In genomic region chr7:105389090-105389650, GRCh38 we compare ENCODE assay signal across 8 cellular contexts. TPM values are rescaled to one million over a fixed set of nuclear protein-coding genes. Genes with fewer than 3 reads are reported as not detected.
DNase-seq lines count a peak whose midpoint lies in the region; ATAC-seq and TF ChIP-seq lines count a peak whose summit lies in the region.

No MANE protein-coding gene starts in this region.

- H3K36me3 Mint-ChIP-seq in effector memory CD8-positive, alpha-beta T cell (ENCODE audit: insufficient read depth) = peaks cover 15% of the 10 kb centered on the region
- peaks cover 3% of the 10 kb centered on the region for H3K36me3 Mint-ChIP-seq in mesothelial cell of epicardium

- peak; percentile 31 for ATAC-seq in HG02642 (IDR thresholded peaks at IDR 0.05; ENCODE audit: poor library complexity, unreplicated experiment)
- peak; percentile 23 for ATAC-seq in effector memory CD8-positive, alpha-beta T cell (replicated peaks)

- peak overlapping the region; percentile 56 for H3K4me3 ChIP-seq in WI38 (ENCODE audit: low read depth, low read length)

- no peaks in the 10 kb centered on the region for H3K9me3 Mint-ChIP-seq in effector memory CD8-positive, alpha-beta T cell
- no peaks in the 10 kb centered on the region for H3K9me3 Mint-ChIP-seq in mesothelial cell of epicardium

- DNase-seq in NCI-H2081 (lab: John Stamatoyannopoulos, UW) = peak; percentile 71 to 74
- DNase-seq in NCI-H2081 treated with DMSO at 0.1 percent for 48 hours (lab: John Stamatoyannopoulos, UW) = no peak
- DNase-seq in NCI-H1930 (lab: John Stamatoyannopoulos, UW) = peak; percentile 57
- peak in 2 of 3 experiments; percentile 3 to 14 for DNase-seq in effector memory CD8-positive, alpha-beta T cell
- DNase-seq in mesothelial cell of epicardium (ENCODE audit: low spot score in 2 of 2, unreplicated experiment in 2 of 2) = peak; percentile 42 to 59
- peak in 22 of 49 donors; percentile 22 to 59 (median 42) for DNase-seq in substantia nigra (lab: John Stamatoyannopoulos, UW)

- peaks cover 19 to 27% of the 10 kb centered on the region in 2 donors for H3K4me1 Mint-ChIP-seq in effector memory CD8-positive, alpha-beta T cell (ENCODE audit: low read depth in 2 of 2)
- peaks cover 10% of the 10 kb centered on the region for H3K4me1 Mint-ChIP-seq in mesothelial cell of epicardium

- peak overlapping the region; percentile 69 to 94 for H3K27ac Mint-ChIP-seq in effector memory CD8-positive, alpha-beta T cell
- peak overlapping the region; percentile 92 for H3K27ac Mint-ChIP-seq in mesothelial cell of epicardium

- H3K27ac ChIP-seq in substantia nigra (ENCODE audit: low read depth, low read length, poor library complexity, severe bottlenecking) = peak overlapping the region; percentile 61

- peak overlapping the region; percentile 93 to 94 for H3K4me3 Mint-ChIP-seq in effector memory CD8-positive, alpha-beta T cell
- H3K4me3 Mint-ChIP-seq in mesothelial cell of epicardium = peak overlapping the region; percentile 93

- TF ChIP-seq CTCF in WI38 (IDR thresholded peaks at IDR 0.05; ENCODE audit: low read depth, low read length) (no peak), mesothelial cell of epicardium (IDR thresholded peaks at IDR 0.05; ENCODE audit: unreplicated experiment) (no peak)

- no peaks in the 10 kb centered on the region for H3K27me3 Mint-ChIP-seq in effector memory CD8-positive, alpha-beta T cell
- H3K27me3 Mint-ChIP-seq in mesothelial cell of epicardium (ENCODE audit: low read depth) = no peaks in the 10 kb centered on the region

RNA-seq across cellular contexts. Expression of gene SRPK2, which starts 0.4 kb away (rescaled TPM):
- total RNA-seq in mesothelial cell of epicardium = 43.8 to 51.4 TPM (median 45.3 TPM) in 3 replicates
